In the genomic region with DNA sequence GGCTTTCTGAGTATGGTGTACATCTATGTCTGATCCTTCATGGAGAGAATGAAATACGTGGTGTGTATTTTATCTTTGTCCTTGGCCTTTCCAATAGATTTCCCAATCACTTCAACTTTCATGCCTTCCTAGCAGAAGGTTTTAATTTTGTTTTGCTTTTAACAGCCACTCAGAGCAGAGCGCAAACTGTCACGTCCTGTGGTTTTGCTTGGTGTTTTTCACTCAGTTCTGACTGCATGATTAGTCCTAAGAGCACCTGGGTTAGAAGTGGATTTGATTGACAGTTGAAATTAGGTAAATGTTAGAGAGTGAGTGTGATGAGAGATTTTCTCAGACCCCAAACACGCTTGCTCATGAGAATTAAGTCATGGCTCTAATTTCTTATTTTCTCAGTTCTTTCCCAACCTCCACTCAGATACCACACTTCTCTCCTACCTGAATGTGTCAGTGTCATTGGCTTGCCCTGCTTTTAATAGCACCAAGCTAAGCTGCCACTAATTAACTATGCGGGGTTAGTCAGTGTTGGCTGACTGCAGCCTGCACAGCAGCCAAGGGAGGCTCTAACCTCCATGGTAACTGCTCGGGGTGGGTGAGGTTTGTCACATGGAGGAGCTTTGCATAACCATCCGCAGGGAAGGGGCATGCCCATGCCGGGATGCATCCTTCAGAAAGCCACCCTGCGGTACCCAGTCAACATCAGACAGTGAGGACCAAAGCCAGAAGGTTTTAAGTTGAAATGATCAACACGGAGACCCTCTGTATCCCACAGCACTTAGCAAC, we compare ENCODE assay signal across 8 cellular contexts.
A peak's percentile ranks its signal among the peaks of the same experiment; 100 is the strongest.
DNase-seq lines count a peak whose midpoint lies in the region; ATAC-seq and TF ChIP-seq lines count a peak whose summit lies in the region.

No MANE protein-coding gene starts in this region.

- peak; percentile 95 for ATAC-seq in GM19455 (IDR thresholded peaks at IDR 0.05; ENCODE audit: unreplicated experiment)
- peak; percentile 91 for ATAC-seq in HG03442 (IDR thresholded peaks at IDR 0.05; ENCODE audit: unreplicated experiment)
- peak; percentile 93 to 94 for ATAC-seq in activated T-cell treated with anti-CD3 and anti-CD28 coated beads, Interleukin-2, amount 50 U/mL, for 72 hours (replicated peaks in 1 of 2)
- peak; percentile 37 for ATAC-seq in left lobe of liver
- no peak for ATAC-seq in PC-3

- intact Hi-C loops in PC-3 (cut with micrococcal nuclease), result no loop called here

- no peak overlapping the region for H3K9ac ChIP-seq in PC-3 (ENCODE audit: low read length)

- H3K9me2 ChIP-seq in PC-3 (replicated peaks; ENCODE audit: low read length), result no peaks in the 10 kb centered on the region

- H3K4me1 ChIP-seq in PC-3 (ENCODE audit: insufficient read depth, low read length), result 0 out of 2 replicates have a peak, but pooled peaks cover 2% of the 10 kb centered on the region

- H3K27ac Mint-ChIP-seq in activated T-cell treated with anti-CD3 and anti-CD28 coated beads, Interleukin-2, amount 50 U/mL, for 72 hours, result peak overlapping the region; percentile 44

- no peaks in the 10 kb centered on the region for H3K9me3 Mint-ChIP-seq in activated T-cell treated with anti-CD3 and anti-CD28 coated beads, Interleukin-2, amount 50 U/mL, for 72 hours

- CTCF ChIA-PET in PC-3 (lab: Charles Lee), result no interaction called here

- no peaks in the 10 kb centered on the region for H3K36me3 Mint-ChIP-seq in activated T-cell treated with anti-CD3 and anti-CD28 coated beads, Interleukin-2, amount 50 U/mL, for 72 hours (ENCODE audit: insufficient read depth in 2 of 2)

- H4K20me1 ChIP-seq in PC-3 (ENCODE audit: low read length), result no peaks in the 10 kb centered on the region

- H3K79me2 ChIP-seq in PC-3 (ENCODE audit: low read length), result no peaks in the 10 kb centered on the region

- H3K4me3 ChIP-seq in GM12864 (ENCODE audit: low read depth, low read length), result peak overlapping the region; percentile 29
- H3K4me3 ChIP-seq in PC-3 (ENCODE audit: low read length), result no peak overlapping the region

- POLR2A ChIA-PET in PC-3 (lab: Charles Lee; ENCODE audit: unreplicated experiment), result no interaction called here

- no peak overlapping the region for H2AFZ ChIP-seq in PC-3 (ENCODE audit: low read length)

- TF ChIP-seq CTCF in GM12864 (IDR thresholded peaks at IDR 0.05; ENCODE audit: low read depth, low read length, missing control alignments) (no peak), PC-3 (conservative IDR thresholded peaks at IDR 0.05; ENCODE audit: low read depth, low read length) (no peak)

- no peaks in the 10 kb centered on the region for H3F3A ChIP-seq in PC-3 (ENCODE audit: low read length, unreplicated experiment)

- no peaks in the 10 kb centered on the region for H3K27me3 Mint-ChIP-seq in activated T-cell treated with anti-CD3 and anti-CD28 coated beads, Interleukin-2, amount 50 U/mL, for 72 hours (ENCODE audit: low read depth)

- DNase-seq in GM12864 (ENCODE audit: low read depth) (no peak), left lobe of liver (ENCODE audit: low spot score) (peak; percentile 52), NCI-H2227 treated with DMSO at 0.1 percent for 48 hours (lab: John Stamatoyannopoulos, UW) (no peak), SW480 (ENCODE audit: low spot score) (no peak), PC-3 (no peak)
- peak; percentile 49 to 51 for DNase-seq in activated T-cell treated with anti-CD3 and anti-CD28 coated beads, Interleukin-2, amount 50 U/mL, for 72 hours

- H3K4me2 ChIP-seq in PC-3 (ENCODE audit: low read length), result no peak overlapping the region

- no peaks in the 10 kb centered on the region for H3K9me3 ChIP-seq in PC-3 (ENCODE audit: low read length)

- no peak overlapping the region for H3K27ac ChIP-seq in PC-3 (ENCODE audit: low read length)

- H3K36me3 ChIP-seq in PC-3 (ENCODE audit: low read depth, low read length), result no peaks in the 10 kb centered on the region

- H3K4me3 Mint-ChIP-seq in activated T-cell treated with anti-CD3 and anti-CD28 coated beads, Interleukin-2, amount 50 U/mL, for 72 hours, result peak overlapping the region; percentile 69 to 73

- no peaks in the 10 kb centered on the region for H3K27me3 ChIP-seq in PC-3 (ENCODE audit: low read length)

- BruUV-seq in PC-3 (replicated peaks; lab: Mats Ljungman, UMichigan), result no TSS peak

- peaks cover 34% of the 10 kb centered on the region for H3K4me1 Mint-ChIP-seq in activated T-cell treated with anti-CD3 and anti-CD28 coated beads, Interleukin-2, amount 50 U/mL, for 72 hours (ENCODE audit: low read depth)

Comparison
In these comparisons a context has a peak if more than half of its experiments do, and no peak if none do; other contexts are left out.
1. DNase-seq: peak in activated T-cell treated with anti-CD3 and anti-CD28 coated beads, Interleukin-2, amount 50 U/mL, for 72 hours (2 of 2) and left lobe of liver (single experiment); none in GM12864 (single experiment), NCI-H2227 treated with DMSO at 0.1 percent for 48 hours (single experiment), SW480 (single experiment) and PC-3 (single experiment).